In the genomic region with DNA sequence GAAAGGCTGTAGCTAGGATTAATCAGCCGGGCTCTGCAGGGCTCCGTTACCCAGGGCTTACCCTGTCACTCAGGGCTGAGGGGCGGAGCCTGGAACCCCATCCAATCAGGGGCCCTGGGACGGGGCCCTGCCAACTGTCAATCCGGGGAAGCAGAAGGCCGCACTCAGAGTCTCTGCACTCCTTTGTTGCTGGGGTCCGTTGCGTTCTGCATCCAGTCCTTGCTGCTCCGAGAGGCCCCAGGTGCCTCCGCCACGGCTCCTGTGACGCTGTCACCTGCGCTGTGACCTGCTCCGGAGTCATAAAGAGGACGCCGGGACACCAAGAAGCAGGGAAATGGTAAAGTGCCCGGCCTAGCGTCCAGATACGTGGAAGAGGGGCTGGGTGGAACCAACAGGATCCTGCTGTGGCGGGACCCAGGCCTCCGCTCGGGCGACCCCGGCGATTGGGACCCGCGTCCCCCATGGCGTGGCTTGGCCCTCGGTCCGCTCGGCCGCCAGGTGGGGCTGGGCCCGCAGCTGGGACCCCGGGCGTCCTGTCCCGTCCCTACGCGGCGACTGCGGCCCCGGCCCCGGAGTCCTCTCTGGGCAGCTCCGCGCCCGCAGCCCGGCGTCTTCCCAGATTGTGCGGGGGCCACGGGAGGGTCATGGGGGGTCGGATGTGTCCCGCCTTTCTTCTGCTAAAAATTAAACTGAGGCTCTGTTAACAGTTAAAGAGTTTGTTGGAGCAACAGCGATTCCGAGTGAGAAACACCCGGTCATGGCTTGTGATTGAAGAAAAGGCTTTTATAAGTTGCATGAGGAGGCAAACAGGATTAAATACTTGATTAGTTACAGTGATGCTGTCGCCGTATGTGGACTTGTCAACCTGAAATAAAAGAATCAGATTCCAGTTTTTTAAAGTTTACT, we compare ENCODE assay signal across 8 cellular contexts. TPM values are rescaled to one million over a fixed set of nuclear protein-coding genes. Genes with fewer than 3 reads are reported as not detected.
DNase-seq lines count a peak whose midpoint lies in the region; ATAC-seq and TF ChIP-seq lines count a peak whose summit lies in the region.

A gene (plus strand): TSS at position 133 of the 906 bp plus-strand sequence. CDS start 7,431 bp downstream, outside the sequence.

- no peaks in the 10 kb centered on the region for H3K27me3 Mint-ChIP-seq in activated CD4-positive, alpha-beta memory T cell treated with anti-CD3 and anti-CD28 coated beads for 36 hours

- peaks cover 17% of the 10 kb centered on the region for H3K4me1 ChIP-seq in lower lobe of right lung

- TF ChIP-seq CTCF in lower lobe of right lung (IDR thresholded peaks at IDR 0.05), result peak; percentile 38

- intact Hi-C loops in activated CD4-positive, alpha-beta memory T cell treated with anti-CD3 and anti-CD28 coated beads for 36 hours (cut with micrococcal nuclease), result loop anchor here (1.0 to 5.0 kb wide), 3 partner anchors 16 to 259 kb away; a partner anchor contains a TSS
- intact Hi-C loops in lower lobe of right lung (cut with DNase I), result no loop called here

- H3K9me3 Mint-ChIP-seq in activated CD4-positive, alpha-beta memory T cell treated with anti-CD3 and anti-CD28 coated beads for 36 hours, result peaks cover 7% of the 10 kb centered on the region

- H3K27ac ChIP-seq in lower lobe of right lung, result peak within 1 kb of the TSS; percentile 83

- CTCF ChIA-PET in activated CD4-positive, alpha-beta memory T cell treated with anti-CD3 and anti-CD28 coated beads for 36 hours (lab: Charles Lee), result interaction anchor here (0.7 to 6.1 kb wide), 27 partner anchors 9 to 342 kb away, joined by 3 to 85 read pairs (median 5); a partner anchor contains a TSS

- H3K9me3 ChIP-seq in lower lobe of right lung, result no peaks in the 10 kb centered on the region

- H3K4me3 ChIP-seq in lower lobe of right lung, result peak within 1 kb of the TSS; percentile 65

- H3K4me1 Mint-ChIP-seq in activated CD4-positive, alpha-beta memory T cell treated with anti-CD3 and anti-CD28 coated beads for 36 hours (ENCODE audit: low read depth), result peaks cover 16% of the 10 kb centered on the region

- ATAC-seq in GM18909 (IDR thresholded peaks at IDR 0.05; ENCODE audit: poor library complexity, unreplicated experiment) (peak; percentile 92), HG03342 (IDR thresholded peaks at IDR 0.05; ENCODE audit: unreplicated experiment) (peak; percentile 91), lower lobe of right lung (peak; percentile 99 to 100)

- H3K36me3 Mint-ChIP-seq in activated CD4-positive, alpha-beta memory T cell treated with anti-CD3 and anti-CD28 coated beads for 36 hours, result peaks cover 8% of the 10 kb centered on the region

- no peaks in the 10 kb centered on the region for H3K36me3 ChIP-seq in lower lobe of right lung

- peak within 1 kb of the TSS; percentile 84 for H3K4me3 Mint-ChIP-seq in activated CD4-positive, alpha-beta memory T cell treated with anti-CD3 and anti-CD28 coated beads for 36 hours

- POLR2A ChIA-PET in activated CD4-positive, alpha-beta memory T cell treated with anti-CD3 and anti-CD28 coated beads for 36 hours (lab: Charles Lee), result interaction anchor here (0.7 to 1.0 kb wide), 2 partner anchors 13 to 15 kb away, joined by 3 read pairs; a partner anchor contains a TSS

- no peak within 1 kb of the TSS for H3K27ac Mint-ChIP-seq in activated CD4-positive, alpha-beta memory T cell treated with anti-CD3 and anti-CD28 coated beads for 36 hours

- no peaks in the 10 kb centered on the region for H3K27me3 ChIP-seq in lower lobe of right lung (ENCODE audit: low read depth)

- DNase-seq in AG08395 (ENCODE audit: low spot score), result peak; percentile 98
- peak; percentile 80 for DNase-seq in NCI-H526 treated with DMSO at 0.1 percent for 48 hours (lab: John Stamatoyannopoulos, UW)
- peak; percentile 93 for DNase-seq in activated CD4-positive, alpha-beta memory T cell treated with anti-CD3 and anti-CD28 coated beads for 36 hours
- DNase-seq in ecto neural progenitor cell (ENCODE audit: low spot score), result peak; percentile 96
- peak; percentile 96 for DNase-seq in lower lobe of right lung
- peak; percentile 82 to 84 for DNase-seq in stimulated activated CD4-positive, alpha-beta T cell treated with anti-CD3 and anti-CD28 coated beads, Interleukin-4, amount 100 ng/mL, for 4 hours

RNA-seq across cellular contexts. Expression of the gene that starts here (rescaled TPM):
- total RNA-seq in activated CD4-positive, alpha-beta memory T cell treated with anti-CD3 and anti-CD28 coated beads for 36 hours, result under 1 TPM; 0.33 to 0.46 TPM
- 2.3 TPM for total RNA-seq in lower lobe of right lung

Comparison
In these comparisons a context has a peak if more than half of its experiments do, and no peak if none do; other contexts are left out.
1. Peak in every context shown above with its lines: DNase-seq, ATAC-seq, H3K4me3 ChIP-seq and H3K27ac ChIP-seq.
2. Peak in DNase-seq in activated CD4-positive, alpha-beta memory T cell treated with anti-CD3 and anti-CD28 coated beads for 36 hours; RNA of the gene not detected or under 1 TPM.